In the genomic region with DNA sequence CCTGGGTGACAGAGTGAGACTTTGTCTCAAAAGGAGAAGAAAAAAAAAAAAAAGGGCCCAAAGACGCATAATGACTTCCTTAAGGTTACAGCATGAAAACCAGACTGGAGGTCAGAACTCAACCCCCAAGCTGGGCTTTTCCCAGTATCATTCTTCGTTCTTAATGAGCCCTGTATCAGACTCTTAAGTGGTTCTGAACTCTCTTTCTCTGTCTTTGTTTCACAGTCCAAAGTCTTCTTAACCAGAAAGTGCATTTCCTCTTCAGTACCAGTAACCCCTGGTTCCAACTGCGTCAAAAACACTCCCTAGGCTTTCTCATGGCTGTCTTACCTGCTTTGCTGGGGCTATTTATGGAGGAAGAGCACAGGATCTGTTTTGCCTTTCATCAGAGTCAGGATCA, we compare ENCODE assay signal across 1 cellular context.
TF ChIP-seq lines count a peak whose summit lies in the region.

No MANE protein-coding gene starts in this region.

TF ChIP-seq in GM12878, 131 proteins besides CTCF, POLR2A, EP300 and RAD21 (continued from another document):
- TF ChIP-seq, protein P1, sequence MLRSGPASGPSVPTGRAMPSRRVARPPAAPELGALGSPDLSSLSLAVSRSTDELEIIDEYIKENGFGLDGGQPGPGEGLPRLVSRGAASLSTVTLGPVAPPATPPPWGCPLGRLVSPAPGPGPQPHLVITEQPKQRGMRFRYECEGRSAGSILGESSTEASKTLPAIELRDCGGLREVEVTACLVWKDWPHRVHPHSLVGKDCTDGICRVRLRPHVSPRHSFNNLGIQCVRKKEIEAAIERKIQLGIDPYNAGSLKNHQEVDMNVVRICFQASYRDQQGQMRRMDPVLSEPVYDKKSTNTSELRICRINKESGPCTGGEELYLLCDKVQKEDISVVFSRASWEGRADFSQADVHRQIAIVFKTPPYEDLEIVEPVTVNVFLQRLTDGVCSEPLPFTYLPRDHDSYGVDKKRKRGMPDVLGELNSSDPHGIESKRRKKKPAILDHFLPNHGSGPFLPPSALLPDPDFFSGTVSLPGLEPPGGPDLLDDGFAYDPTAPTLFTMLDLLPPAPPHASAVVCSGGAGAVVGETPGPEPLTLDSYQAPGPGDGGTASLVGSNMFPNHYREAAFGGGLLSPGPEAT (IDR thresholded peaks at IDR 0.05; ENCODE audit: low read depth), result peak; percentile 55; the same call in 1 of the 2 replicates
- 0 out of 2 replicates have a peak, but pooled peaks have one; percentile 22 for TF ChIP-seq CHD2 (IDR thresholded peaks at IDR 0.05; ENCODE audit: borderline replicate concordance, low read depth, low read length)
- peak; percentile 71 for TF ChIP-seq NR2F1 (conservative IDR thresholded peaks at IDR 0.05)
- no peak for TF ChIP-seq TCF12 (IDR thresholded peaks at IDR 0.05; ENCODE audit: low read depth, low read length)
